In genomic region chr4:148344382-148344781, GRCh38 we compare ENCODE assay signal across 15 cellular contexts.
"Had no signal": no experiment of that assay in that cellular context is flagged by ENCODE, and none has a peak within 500 bp of the region (broad histone marks: within the 10 kb centered on the region; RNA-seq: fewer than 3 reads in every experiment).

No MANE protein-coding gene starts in this region.

- H3K4me1 ChIP-seq: breast epithelium had no signal

- H3K9me3 ChIP-seq: gastrocnemius medialis, upper lobe of left lung had no signal

- ATAC-seq: gastrocnemius medialis, psoas muscle, sciatic nerve had no signal

- H3K4me3 ChIP-seq: breast epithelium, dorsolateral prefrontal cortex, gastrocnemius medialis, psoas muscle, spleen, upper lobe of left lung had no signal

- DNase-seq: activated CD4-positive, alpha-beta T cell treated with anti-CD3 and anti-CD28 coated beads, Interleukin-2, amount 50 U/mL, for 4 hours; activated CD4-positive, CD25-positive, alpha-beta regulatory T cell treated with anti-CD3 and anti-CD28 coated beads, Interleukin-2, amount 50 U/mL, for 72 hours; activated naive CD4-positive, alpha-beta T cell treated with Interleukin-2 at 50 U/mL for 16 hours; activated T-cell treated with anti-CD3 and anti-CD28 coated beads for 4 hours; anterior cingulate cortex; dorsolateral prefrontal cortex; endodermal cell; erythroblast; gastrocnemius medialis; psoas muscle; spleen; T-helper 9 cell had no signal

- H3K36me3 ChIP-seq: breast epithelium, gastrocnemius medialis, spleen, upper lobe of left lung had no signal

- H3K27me3 ChIP-seq: breast epithelium, dorsolateral prefrontal cortex, gastrocnemius medialis, spleen, upper lobe of left lung had no signal

- H3K27ac ChIP-seq: breast epithelium, dorsolateral prefrontal cortex, gastrocnemius medialis, psoas muscle, spleen, upper lobe of left lung had no signal
